16 cellular contexts compared by ENCODE assay signal in the genomic region with DNA sequence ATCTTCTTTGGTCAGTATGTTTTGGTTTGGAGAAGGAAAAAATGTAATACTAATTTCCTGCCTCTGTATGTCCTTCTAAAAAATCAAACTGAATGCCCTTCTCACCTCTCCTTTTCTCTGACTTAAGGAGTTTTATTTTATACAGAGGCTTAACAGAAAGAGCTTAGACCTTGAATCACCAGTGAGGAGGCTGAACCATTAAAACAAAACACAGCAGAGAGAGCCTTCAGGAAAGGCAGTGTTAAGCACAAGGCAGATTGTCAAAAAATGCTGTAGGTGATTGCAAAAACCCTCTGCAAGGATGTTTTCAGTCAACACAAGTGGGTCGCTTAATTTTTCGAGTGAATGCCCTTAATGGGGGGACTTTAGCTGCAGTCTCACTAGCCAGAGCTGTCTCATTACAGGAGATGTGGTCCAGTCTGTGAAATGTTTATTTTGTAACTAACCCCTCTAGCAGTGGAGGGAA.
A peak's percentile ranks its signal among the peaks of the same experiment; 100 is the strongest.
DNase-seq lines count a peak whose midpoint lies in the region; ATAC-seq and TF ChIP-seq lines count a peak whose summit lies in the region.
"Had no signal": no experiment of that assay in that cellular context is flagged by ENCODE, and none has a peak within 500 bp of the region (broad histone marks: within the 10 kb centered on the region; RNA-seq: fewer than 3 reads in every experiment).

No MANE protein-coding gene starts in this region.

- ATAC-seq in natural killer cell treated with Interleukin-12 subunit alpha and Interleukin-12 subunit beta and Interleukin-15 and Interleukin-18, amount 100 ng/mL, for 72 hours: no peak
- no peak for ATAC-seq in heart left ventricle
- no peak for ATAC-seq in HG03439 (IDR thresholded peaks at IDR 0.05; ENCODE audit: unreplicated experiment)
- ATAC-seq: activated CD4-positive, alpha-beta T cell treated with anti-CD3 and anti-CD28 coated beads for 36 hours; effector memory CD8-positive, alpha-beta T cell had no signal

- H3K4me3 ChIP-seq in brain microvascular endothelial cell (ENCODE audit: low read depth, low read length) (no peak overlapping the region), neuron (ENCODE audit: low read length) (no peak overlapping the region), heart left ventricle (no peak overlapping the region)

- in situ Hi-C loops in brain microvascular endothelial cell (cut with HindIII; ENCODE audit: low pct_ligation_motif_present, low sequenced_read_pairs): no loop called here

- 50 to 58% (median 52%) methylated on average over 2 of the region's 2 CpGs for WGBS in heart left ventricle, 4 donors

- no peaks in the 10 kb centered on the region for H3K9me3 Mint-ChIP-seq in natural killer cell treated with Interleukin-12 subunit alpha and Interleukin-12 subunit beta and Interleukin-15 and Interleukin-18, amount 100 ng/mL, for 72 hours
- H3K9me3 Mint-ChIP-seq: activated naive CD4-positive, alpha-beta T cell treated with anti-CD3 and anti-CD28 coated beads, Interleukin-2, amount 10 ng/mL, durations not matched to agents 7 days and 5 days; effector memory CD8-positive, alpha-beta T cell; stimulated activated naive CD8-positive, alpha-beta T cell treated with anti-CD3 and anti-CD28 coated beads, Interleukin-15, Interleukin-2, amounts not matched to agents 100 ng/mL and 50 ng/mL, for 24 hours had no signal

- H3K27me3 Mint-ChIP-seq in natural killer cell treated with Interleukin-12 subunit alpha and Interleukin-12 subunit beta and Interleukin-15 and Interleukin-18, amount 100 ng/mL, for 72 hours: peaks cover 3 to 7% of the 10 kb centered on the region in 2 donors
- H3K27me3 Mint-ChIP-seq: activated CD4-positive, alpha-beta T cell treated with anti-CD3 and anti-CD28 coated beads for 36 hours; activated naive CD4-positive, alpha-beta T cell treated with anti-CD3 and anti-CD28 coated beads, Interleukin-2, amount 10 ng/mL, durations not matched to agents 7 days and 5 days; stimulated activated naive CD8-positive, alpha-beta T cell treated with anti-CD3 and anti-CD28 coated beads, Interleukin-15, Interleukin-2, amounts not matched to agents 100 ng/mL and 50 ng/mL, for 24 hours had no signal

- no peak overlapping the region for H3K27ac Mint-ChIP-seq in natural killer cell treated with Interleukin-12 subunit alpha and Interleukin-12 subunit beta and Interleukin-15 and Interleukin-18, amount 100 ng/mL, for 72 hours
- H3K27ac Mint-ChIP-seq: activated CD4-positive, alpha-beta T cell treated with anti-CD3 and anti-CD28 coated beads for 36 hours; activated naive CD4-positive, alpha-beta T cell treated with anti-CD3 and anti-CD28 coated beads, Interleukin-2, amount 10 ng/mL, durations not matched to agents 7 days and 5 days; effector memory CD8-positive, alpha-beta T cell; stimulated activated naive CD8-positive, alpha-beta T cell treated with anti-CD3 and anti-CD28 coated beads, Interleukin-15, Interleukin-2, amounts not matched to agents 100 ng/mL and 50 ng/mL, for 24 hours had no signal

- H3K9me3 ChIP-seq in neuron (ENCODE audit: low read length) (no peaks in the 10 kb centered on the region), heart left ventricle (peaks cover 0 to 8% (median 2%) of the 10 kb centered on the region in 12 donors)

- no peak for TF ChIP-seq POLR2A in heart left ventricle (IDR thresholded peaks at IDR 0.05)

- no peaks in the 10 kb centered on the region for H3K36me3 ChIP-seq in brain microvascular endothelial cell (replicated peaks)
- H3K36me3 ChIP-seq in neuron (ENCODE audit: insufficient read depth, low read length): no peaks in the 10 kb centered on the region
- no peaks in the 10 kb centered on the region for H3K36me3 ChIP-seq in heart left ventricle

- peak; percentile 82 for DNase-seq in DMS114 treated with DMSO at 0.1 percent for 48 hours (lab: John Stamatoyannopoulos, UW; ENCODE audit: unreplicated experiment)
- DNase-seq in M059J (ENCODE audit: low read depth): peak; percentile 73
- peak; percentile 13 for DNase-seq in brain microvascular endothelial cell
- no peak for DNase-seq in natural killer cell treated with Interleukin-12 subunit alpha and Interleukin-12 subunit beta and Interleukin-15 and Interleukin-18, amount 100 ng/mL, for 72 hours (ENCODE audit: low spot score)
- DNase-seq in heart left ventricle: no peak
- no peak for DNase-seq in HT-29 (ENCODE audit: low spot score)
- DNase-seq: activated CD4-positive, alpha-beta T cell treated with anti-CD3 and anti-CD28 coated beads for 36 hours; activated naive CD4-positive, alpha-beta T cell treated with anti-CD3 and anti-CD28 coated beads, Interleukin-2, amount 10 ng/mL, durations not matched to agents 7 days and 5 days; effector memory CD8-positive, alpha-beta T cell; hypothalamus; NCI-H2081 treated with DMSO at 0.1 percent for 48 hours; Right ventricle myocardium superior; stimulated activated CD4-positive, alpha-beta T cell treated with anti-CD3 and anti-CD28 coated beads, Interleukin-1b, Interleukin-23, amount 100 ng/mL, for 48 hours had no signal

- no peak for TF ChIP-seq CTCF in brain microvascular endothelial cell (IDR thresholded peaks at IDR 0.05; ENCODE audit: low read depth, low read length, missing control alignments)
- no peak for TF ChIP-seq CTCF in heart left ventricle (IDR thresholded peaks at IDR 0.05)

- H3K27me3 ChIP-seq in brain microvascular endothelial cell (replicated peaks) (no peaks in the 10 kb centered on the region), neuron (ENCODE audit: insufficient read depth, low read length) (no peaks in the 10 kb centered on the region), heart left ventricle (no peaks in the 10 kb centered on the region)

- no peaks in the 10 kb centered on the region for H3K36me3 Mint-ChIP-seq in natural killer cell treated with Interleukin-12 subunit alpha and Interleukin-12 subunit beta and Interleukin-15 and Interleukin-18, amount 100 ng/mL, for 72 hours
- H3K36me3 Mint-ChIP-seq: activated naive CD4-positive, alpha-beta T cell treated with anti-CD3 and anti-CD28 coated beads, Interleukin-2, amount 10 ng/mL, durations not matched to agents 7 days and 5 days had no signal

- no peak overlapping the region for H3K4me3 Mint-ChIP-seq in natural killer cell treated with Interleukin-12 subunit alpha and Interleukin-12 subunit beta and Interleukin-15 and Interleukin-18, amount 100 ng/mL, for 72 hours
- H3K4me3 Mint-ChIP-seq: activated CD4-positive, alpha-beta T cell treated with anti-CD3 and anti-CD28 coated beads for 36 hours; activated naive CD4-positive, alpha-beta T cell treated with anti-CD3 and anti-CD28 coated beads, Interleukin-2, amount 10 ng/mL, durations not matched to agents 7 days and 5 days; effector memory CD8-positive, alpha-beta T cell; stimulated activated naive CD8-positive, alpha-beta T cell treated with anti-CD3 and anti-CD28 coated beads, Interleukin-15, Interleukin-2, amounts not matched to agents 100 ng/mL and 50 ng/mL, for 24 hours had no signal

- intact Hi-C loops in heart left ventricle (cut with DNase I): loop anchor here in 1 of 10 donors (10.0 kb wide), 1 partner anchor 481 kb away; the partner anchor contains the start of gene CITED2

- peak overlapping the region; percentile 14 for H2AFZ ChIP-seq in neuron (ENCODE audit: low read depth, low read length)

- H3K4me1 Mint-ChIP-seq in natural killer cell treated with Interleukin-12 subunit alpha and Interleukin-12 subunit beta and Interleukin-15 and Interleukin-18, amount 100 ng/mL, for 72 hours (ENCODE audit: low read depth in 2 of 2): no peaks in the 10 kb centered on the region
- H3K4me1 Mint-ChIP-seq: activated CD4-positive, alpha-beta T cell treated with anti-CD3 and anti-CD28 coated beads for 36 hours; activated naive CD4-positive, alpha-beta T cell treated with anti-CD3 and anti-CD28 coated beads, Interleukin-2, amount 10 ng/mL, durations not matched to agents 7 days and 5 days had no signal

- H3K4me1 ChIP-seq in neuron (ENCODE audit: insufficient read depth, low read length) (peaks cover 18% of the 10 kb centered on the region), heart left ventricle (peaks cover 0 to 12% (median 1%) of the 10 kb centered on the region in 12 donors)

- H3K27ac ChIP-seq in brain microvascular endothelial cell (no peak overlapping the region), heart left ventricle (peak overlapping the region in 1 of 12 donors; percentile 26)

Comparison
In these comparisons a context has a peak if more than half of its experiments do, and no peak if none do; other contexts are left out.
1. DNase-seq: peak in DMS114 treated with DMSO at 0.1 percent for 48 hours (single experiment), M059J (single experiment) and brain microvascular endothelial cell (single experiment); none in natural killer cell treated with Interleukin-12 subunit alpha and Interleukin-12 subunit beta and Interleukin-15 and Interleukin-18, amount 100 ng/mL, for 72 hours (single experiment), heart left ventricle (0 of 5) and HT-29 (single experiment).